8 cellular contexts compared by ENCODE assay signal in the genomic region with DNA sequence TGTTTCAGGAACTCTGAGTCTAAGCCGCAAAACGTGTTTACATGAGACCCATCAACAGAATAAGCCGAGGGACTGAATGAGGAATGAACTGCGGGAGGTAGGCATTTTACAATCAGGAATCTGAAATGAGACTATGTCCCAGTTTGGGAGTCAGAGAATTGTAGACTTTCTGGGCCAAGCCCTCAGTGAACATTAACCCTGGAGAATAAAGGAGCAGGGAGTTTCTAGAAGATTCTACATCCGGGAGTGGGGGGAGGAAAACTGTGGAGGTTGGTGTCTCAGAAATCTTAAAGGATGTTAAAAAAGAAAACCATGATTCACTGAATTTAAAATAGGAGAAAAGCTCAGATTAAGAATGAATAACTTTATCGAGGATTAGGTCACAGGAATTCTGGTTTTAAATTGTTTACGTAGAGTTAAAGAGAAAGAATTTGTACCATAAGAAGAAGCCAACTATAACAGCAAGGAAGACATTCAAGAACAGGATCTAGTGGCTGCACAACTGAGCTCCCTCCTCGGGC. TPM values are rescaled to one million over a fixed set of nuclear protein-coding genes. Genes with fewer than 3 reads are reported as not detected.
A peak's percentile ranks its signal among the peaks of the same experiment; 100 is the strongest.
DNase-seq lines count a peak whose midpoint lies in the region; ATAC-seq and TF ChIP-seq lines count a peak whose summit lies in the region.

No MANE protein-coding gene starts in this region.

- no peaks in the 10 kb centered on the region for H3K36me3 ChIP-seq in RWPE2 (ENCODE audit: low read depth)
- no peaks in the 10 kb centered on the region for H3K36me3 ChIP-seq in osteoblast (ENCODE audit: insufficient read depth, low read length)

- H4K20me1 ChIP-seq in osteoblast (ENCODE audit: insufficient read depth, low read length) = no peaks in the 10 kb centered on the region

- H3K9me3 ChIP-seq in RWPE2 (ENCODE audit: severe bottlenecking) (no peaks in the 10 kb centered on the region), osteoblast (ENCODE audit: low read depth, low read length) (no peaks in the 10 kb centered on the region)

- POLR2A ChIA-PET in AG04449 (lab: Yijun Ruan, JAX) = interaction anchor here (0.5 to 1.3 kb wide), 3 partner anchors 9 to 267 kb away, joined by 4 to 6 read pairs (median 5); no protein-coding TSS in a partner anchor

- no peak for DNase-seq in AG04449 (ENCODE audit: low read depth, low spot score)
- DNase-seq in RWPE2 (ENCODE audit: low spot score) = no peak
- DNase-seq in fibroblast of pulmonary artery (ENCODE audit: low read depth) = no peak
- no peak for DNase-seq in osteoblast (ENCODE audit: insufficient read length, low spot score, missing footprints)
- DNase-seq in SKM-1 (lab: John Stamatoyannopoulos, UW; ENCODE audit: unreplicated experiment) = no peak
- no peak for DNase-seq in DMS79 (lab: John Stamatoyannopoulos, UW)
- DNase-seq in NCI-H1930 (lab: John Stamatoyannopoulos, UW) = no peak
- DNase-seq in NCI-H1105 treated with DMSO at 0.1 percent for 48 hours (lab: John Stamatoyannopoulos, UW) = no peak

- H3K27ac ChIP-seq in RWPE2 (ENCODE audit: poor library complexity, severe bottlenecking) = peak overlapping the region; percentile 88
- peak overlapping the region; percentile 89 for H3K27ac ChIP-seq in osteoblast (ENCODE audit: low read depth, low read length)

- peak overlapping the region; percentile 83 for H3K4me2 ChIP-seq in osteoblast (ENCODE audit: insufficient read depth, low read length)

- H3K4me1 ChIP-seq in RWPE2 (ENCODE audit: insufficient read depth, poor library complexity, severe bottlenecking) = peaks cover 46% of the 10 kb centered on the region
- peaks cover 41% of the 10 kb centered on the region for H3K4me1 ChIP-seq in osteoblast (ENCODE audit: insufficient read depth, low read length)

- no peak for TF ChIP-seq CTCF in AG04449 (IDR thresholded peaks at IDR 0.05; ENCODE audit: insufficient read depth, low read length, missing control alignments)
- TF ChIP-seq CTCF in RWPE2 (IDR thresholded peaks at IDR 0.05; ENCODE audit: poor library complexity, severe bottlenecking) = no peak
- TF ChIP-seq CTCF in fibroblast of pulmonary artery (IDR thresholded peaks at IDR 0.05; ENCODE audit: low read length, missing control alignments) = no peak
- TF ChIP-seq CTCF in osteoblast (IDR thresholded peaks at IDR 0.05; ENCODE audit: extremely low read depth, low read depth, low read length) = no peak

- peak overlapping the region; percentile 53 for H2AFZ ChIP-seq in osteoblast (ENCODE audit: low read length)

- CTCF ChIA-PET in AG04449 (lab: Yijun Ruan, JAX) = interaction anchor here (1.1 to 1.6 kb wide), 3 partner anchors 11 to 44 kb away, joined by 4 to 6 read pairs (median 5); no protein-coding TSS in a partner anchor

- peak; percentile 18 for ATAC-seq in RWPE2 (ENCODE audit: low read depth)

- no peaks in the 10 kb centered on the region for H3K79me2 ChIP-seq in osteoblast (ENCODE audit: insufficient read depth, low read length)

- H3K27me3 ChIP-seq in RWPE2 (ENCODE audit: insufficient read depth, poor library complexity, severe bottlenecking) (no peaks in the 10 kb centered on the region), osteoblast (ENCODE audit: insufficient read depth, low read length) (no peaks in the 10 kb centered on the region)

- H3K4me3 ChIP-seq in AG04449 (ENCODE audit: low read depth, low read length) (peak overlapping the region; percentile 48), RWPE2 (ENCODE audit: severe bottlenecking) (peak overlapping the region; percentile 3), fibroblast of pulmonary artery (replicated peaks; ENCODE audit: low read depth, low read length) (peak overlapping the region; percentile 34), osteoblast (ENCODE audit: insufficient read depth, low read length) (peak overlapping the region; percentile 61)

RNA-seq across cellular contexts. Expression of a gene that starts 18.5 kb away (rescaled TPM):
- 3.8 and 6.2 TPM in 2 replicates for total RNA-seq in osteoblast

RNA-seq across cellular contexts. Expression of a gene that starts 43.6 kb away (rescaled TPM):
- total RNA-seq in osteoblast = not detected in 2 replicates

Comparison
In these comparisons a context has a peak if more than half of its experiments do, and no peak if none do; other contexts are left out.
1. H3K4me3 ChIP-seq: peak in every context shown above with its lines; median percentile 61 in osteoblast; 48 in AG04449; 34 in fibroblast of pulmonary artery; 3 in RWPE2.